8 cellular contexts compared by ENCODE assay signal in the genomic region with DNA sequence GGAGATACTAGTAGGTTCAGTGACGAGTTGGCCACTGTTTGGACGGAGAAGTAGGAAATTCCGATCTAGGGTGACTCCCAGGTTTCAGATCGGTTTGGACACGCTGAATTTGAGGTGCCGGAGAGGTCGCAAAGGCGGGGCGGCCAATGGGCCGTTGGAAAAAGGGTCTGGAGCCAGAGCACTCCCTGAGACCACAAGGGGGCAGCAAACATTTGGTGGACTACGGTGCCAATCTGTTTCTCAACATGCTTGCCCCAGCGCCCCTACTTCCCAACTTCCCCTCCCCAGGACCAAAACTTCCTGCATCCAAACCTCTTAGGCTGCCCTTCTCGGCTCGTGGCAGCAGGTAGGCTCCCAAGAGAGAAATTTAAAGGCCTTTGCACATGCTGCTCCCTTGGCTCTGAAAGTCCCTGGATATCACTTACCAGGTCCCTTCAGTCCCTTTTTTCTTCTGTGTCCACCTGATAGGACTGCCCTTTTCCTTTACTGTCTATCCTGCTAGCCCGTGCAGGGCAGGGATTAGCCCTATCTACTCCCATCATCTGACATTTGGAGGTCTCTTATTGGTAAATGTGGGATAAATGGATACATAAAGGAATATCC. TPM values are rescaled to one million over a fixed set of nuclear protein-coding genes. Genes with fewer than 3 reads are reported as not detected.
DNase-seq lines count a peak whose midpoint lies in the region; ATAC-seq, FAIRE-seq and TF ChIP-seq lines count a peak whose summit lies in the region.

No MANE protein-coding gene starts in this region.

- no peaks in the 10 kb centered on the region for H3K27me3 Mint-ChIP-seq in activated naive CD8-positive, alpha-beta T cell
- no peaks in the 10 kb centered on the region for H3K27me3 Mint-ChIP-seq in osteocyte (ENCODE audit: unreplicated experiment)

- H3K27ac Mint-ChIP-seq in activated naive CD8-positive, alpha-beta T cell: peak overlapping the region; percentile 96
- H3K27ac Mint-ChIP-seq in osteocyte (ENCODE audit: unreplicated experiment): peak overlapping the region; percentile 89

- H3K4me1 ChIP-seq in MM.1S (ENCODE audit: low read length) (peaks cover 6% of the 10 kb centered on the region; the same call in 1 of the 2 replicates), upper lobe of right lung (peaks cover 5% of the 10 kb centered on the region)

- H3K27ac ChIP-seq in MM.1S (ENCODE audit: low read length) (no peak overlapping the region; the same call in 1 of the 2 replicates), upper lobe of right lung (peak overlapping the region; percentile 43)

- peaks cover 6% of the 10 kb centered on the region; the same call in 1 of the 2 replicates for H3F3A ChIP-seq in MM.1S (ENCODE audit: insufficient read depth, low read length)

- H3K4me1 Mint-ChIP-seq in activated naive CD8-positive, alpha-beta T cell (ENCODE audit: low read depth): peaks cover 23% of the 10 kb centered on the region
- peaks cover 19% of the 10 kb centered on the region for H3K4me1 Mint-ChIP-seq in osteocyte (ENCODE audit: unreplicated experiment)

- no peaks in the 10 kb centered on the region for H4K20me1 ChIP-seq in MM.1S (ENCODE audit: insufficient read depth, low read length)

- H3K4me3 ChIP-seq in MM.1S (ENCODE audit: low read length) (peak overlapping the region; percentile 86), upper lobe of right lung (peak overlapping the region; percentile 87)

- peaks cover 14% of the 10 kb centered on the region for H3K79me2 ChIP-seq in MM.1S (ENCODE audit: low read length)

- H3K4me2 ChIP-seq in MM.1S (ENCODE audit: low read depth, low read length): peak overlapping the region; percentile 97

- no peaks in the 10 kb centered on the region for H3K9me3 ChIP-seq in MM.1S (replicated peaks; ENCODE audit: insufficient read depth, low read length)
- H3K9me3 ChIP-seq in upper lobe of right lung: no peaks in the 10 kb centered on the region

- H3K9me3 Mint-ChIP-seq in activated naive CD8-positive, alpha-beta T cell (ENCODE audit: low read depth): no peaks in the 10 kb centered on the region
- H3K9me3 Mint-ChIP-seq in osteocyte (ENCODE audit: unreplicated experiment): no peaks in the 10 kb centered on the region

- peak overlapping the region; percentile 89; the same call in 1 of the 2 replicates for H3K9ac ChIP-seq in MM.1S (ENCODE audit: low read length)

- peaks cover 9% of the 10 kb centered on the region for H3K36me3 Mint-ChIP-seq in activated naive CD8-positive, alpha-beta T cell
- peaks cover 12% of the 10 kb centered on the region for H3K36me3 Mint-ChIP-seq in osteocyte (ENCODE audit: unreplicated experiment)

- peak; percentile 84 for TF ChIP-seq CTCF in MM.1S (IDR thresholded peaks at IDR 0.05; ENCODE audit: low read length)
- peak; percentile 90 for TF ChIP-seq CTCF in osteocyte (IDR thresholded peaks at IDR 0.05)
- TF ChIP-seq CTCF in upper lobe of right lung (IDR thresholded peaks at IDR 0.05): peak; percentile 91

- ATAC-seq in SK-N-SH treated with all-trans-retinoic acid at 6 μM for 48 hours (peak; percentile 84), upper lobe of right lung (peak; percentile 78)

- H3K4me3 Mint-ChIP-seq in activated naive CD8-positive, alpha-beta T cell: peak overlapping the region; percentile 88
- peak overlapping the region; percentile 79 for H3K4me3 Mint-ChIP-seq in osteocyte (ENCODE audit: unreplicated experiment)

- DNase-seq in A172 (ENCODE audit: low spot score) (peak; percentile 63), GM12892 (ENCODE audit: insufficient read length) (no peak), MM.1S (peak; percentile 77), head of caudate nucleus (peak; percentile 70 to 93 (median 83)), osteocyte (ENCODE audit: extremely low spot score, unreplicated experiment) (no peak), upper lobe of right lung (peak; percentile 83)

- H3K27me3 ChIP-seq in MM.1S (replicated peaks; ENCODE audit: insufficient read depth, low read length): no peaks in the 10 kb centered on the region
- H3K27me3 ChIP-seq in upper lobe of right lung: no peaks in the 10 kb centered on the region

- no peaks in the 10 kb centered on the region for H3K9me2 ChIP-seq in MM.1S (replicated peaks; ENCODE audit: insufficient read depth, low read length)

- intact Hi-C loops in head of caudate nucleus (cut with DNase I): no loop called here
- intact Hi-C loops in upper lobe of right lung (cut with DNase I): no loop called here

- TF ChIP-seq POLR2A in GM12892 (IDR thresholded peaks at IDR 0.05; ENCODE audit: low read depth, low read length): no peak

- no peaks in the 10 kb centered on the region for H3K36me3 ChIP-seq in MM.1S (replicated peaks; ENCODE audit: insufficient read depth, low read length)
- peaks cover 33% of the 10 kb centered on the region for H3K36me3 ChIP-seq in upper lobe of right lung

- peak; percentile 89 for FAIRE-seq in GM12892 (lab: Jason Lieb, UNC)

- H2AFZ ChIP-seq in MM.1S (ENCODE audit: low read length): peak overlapping the region; percentile 76

TF ChIP-seq in SK-N-SH treated with all-trans-retinoic acid at 6 μM for 48 hours, 23 proteins besides CTCF, POLR2A, EP300 and RAD21:
- TF ChIP-seq, protein P1, sequence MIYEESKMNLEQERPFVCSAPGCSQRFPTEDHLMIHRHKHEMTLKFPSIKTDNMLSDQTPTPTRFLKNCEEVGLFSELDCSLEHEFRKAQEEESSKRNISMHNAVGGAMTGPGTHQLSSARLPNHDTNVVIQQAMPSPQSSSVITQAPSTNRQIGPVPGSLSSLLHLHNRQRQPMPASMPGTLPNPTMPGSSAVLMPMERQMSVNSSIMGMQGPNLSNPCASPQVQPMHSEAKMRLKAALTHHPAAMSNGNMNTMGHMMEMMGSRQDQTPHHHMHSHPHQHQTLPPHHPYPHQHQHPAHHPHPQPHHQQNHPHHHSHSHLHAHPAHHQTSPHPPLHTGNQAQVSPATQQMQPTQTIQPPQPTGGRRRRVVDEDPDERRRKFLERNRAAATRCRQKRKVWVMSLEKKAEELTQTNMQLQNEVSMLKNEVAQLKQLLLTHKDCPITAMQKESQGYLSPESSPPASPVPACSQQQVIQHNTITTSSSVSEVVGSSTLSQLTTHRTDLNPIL (CRISPR knock-in tag; IDR thresholded peaks at IDR 0.05; ENCODE audit: low read depth): no peak
- no peak for TF ChIP-seq ZNF8 (CRISPR knock-in tag; IDR thresholded peaks at IDR 0.05)
- TF ChIP-seq, protein P2, sequence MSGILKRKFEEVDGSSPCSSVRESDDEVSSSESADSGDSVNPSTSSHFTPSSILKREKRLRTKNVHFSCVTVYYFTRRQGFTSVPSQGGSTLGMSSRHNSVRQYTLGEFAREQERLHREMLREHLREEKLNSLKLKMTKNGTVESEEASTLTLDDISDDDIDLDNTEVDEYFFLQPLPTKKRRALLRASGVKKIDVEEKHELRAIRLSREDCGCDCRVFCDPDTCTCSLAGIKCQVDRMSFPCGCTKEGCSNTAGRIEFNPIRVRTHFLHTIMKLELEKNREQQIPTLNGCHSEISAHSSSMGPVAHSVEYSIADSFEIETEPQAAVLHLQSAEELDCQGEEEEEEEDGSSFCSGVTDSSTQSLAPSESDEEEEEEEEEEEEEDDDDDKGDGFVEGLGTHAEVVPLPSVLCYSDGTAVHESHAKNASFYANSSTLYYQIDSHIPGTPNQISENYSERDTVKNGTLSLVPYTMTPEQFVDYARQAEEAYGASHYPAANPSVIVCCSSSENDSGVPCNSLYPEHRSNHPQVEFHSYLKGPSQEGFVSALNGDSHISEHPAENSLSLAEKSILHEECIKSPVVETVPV (CRISPR knock-in tag; IDR thresholded peaks at IDR 0.05): no peak
- TF ChIP-seq ISL1 (CRISPR knock-in tag; IDR thresholded peaks at IDR 0.05): no peak
- TF ChIP-seq RARB (CRISPR knock-in tag; IDR thresholded peaks at IDR 0.05): no peak
- no peak for TF ChIP-seq TCF4 (CRISPR knock-in tag; IDR thresholded peaks at IDR 0.05; ENCODE audit: borderline replicate concordance)
- TF ChIP-seq, protein P3, sequence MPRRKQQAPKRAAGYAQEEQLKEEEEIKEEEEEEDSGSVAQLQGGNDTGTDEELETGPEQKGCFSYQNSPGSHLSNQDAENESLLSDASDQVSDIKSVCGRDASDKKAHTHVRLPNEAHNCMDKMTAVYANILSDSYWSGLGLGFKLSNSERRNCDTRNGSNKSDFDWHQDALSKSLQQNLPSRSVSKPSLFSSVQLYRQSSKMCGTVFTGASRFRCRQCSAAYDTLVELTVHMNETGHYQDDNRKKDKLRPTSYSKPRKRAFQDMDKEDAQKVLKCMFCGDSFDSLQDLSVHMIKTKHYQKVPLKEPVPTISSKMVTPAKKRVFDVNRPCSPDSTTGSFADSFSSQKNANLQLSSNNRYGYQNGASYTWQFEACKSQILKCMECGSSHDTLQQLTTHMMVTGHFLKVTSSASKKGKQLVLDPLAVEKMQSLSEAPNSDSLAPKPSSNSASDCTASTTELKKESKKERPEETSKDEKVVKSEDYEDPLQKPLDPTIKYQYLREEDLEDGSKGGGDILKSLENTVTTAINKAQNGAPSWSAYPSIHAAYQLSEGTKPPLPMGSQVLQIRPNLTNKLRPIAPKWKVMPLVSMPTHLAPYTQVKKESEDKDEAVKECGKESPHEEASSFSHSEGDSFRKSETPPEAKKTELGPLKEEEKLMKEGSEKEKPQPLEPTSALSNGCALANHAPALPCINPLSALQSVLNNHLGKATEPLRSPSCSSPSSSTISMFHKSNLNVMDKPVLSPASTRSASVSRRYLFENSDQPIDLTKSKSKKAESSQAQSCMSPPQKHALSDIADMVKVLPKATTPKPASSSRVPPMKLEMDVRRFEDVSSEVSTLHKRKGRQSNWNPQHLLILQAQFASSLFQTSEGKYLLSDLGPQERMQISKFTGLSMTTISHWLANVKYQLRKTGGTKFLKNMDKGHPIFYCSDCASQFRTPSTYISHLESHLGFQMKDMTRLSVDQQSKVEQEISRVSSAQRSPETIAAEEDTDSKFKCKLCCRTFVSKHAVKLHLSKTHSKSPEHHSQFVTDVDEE (CRISPR knock-in tag; IDR thresholded peaks at IDR 0.05): no peak
- no peak for TF ChIP-seq OSR1 (CRISPR knock-in tag; IDR thresholded peaks at IDR 0.05)
- no peak for TF ChIP-seq ESRRG (CRISPR knock-in tag; IDR thresholded peaks at IDR 0.05)

RNA-seq across cellular contexts. Expression of a gene that starts 1.0 kb away (rescaled TPM):
- total RNA-seq in A172 (2014; rRNA removed; shearing (Covaris generic)): 20.1 and 26.2 TPM in 2 replicates
- 20.2 TPM for polyA plus RNA-seq in GM12892 (2012; ENCODE audit: missing spikeins)
- 14.4 and 16.2 TPM in 2 replicates for total RNA-seq in osteocyte
- total RNA-seq in upper lobe of right lung: 16.7 TPM

RNA-seq across cellular contexts. Expression of a gene that starts 7.4 kb away (rescaled TPM):
- total RNA-seq in A172 (2014; rRNA removed; shearing (Covaris generic)): 98.4 and 138 TPM in 2 replicates
- polyA plus RNA-seq in GM12892 (2012; ENCODE audit: missing spikeins): 92.0 TPM
- 97.0 and 105 TPM in 2 replicates for total RNA-seq in osteocyte
- total RNA-seq in upper lobe of right lung: 59.3 TPM

RNA-seq across cellular contexts. Expression of a gene that starts 16.0 kb away (rescaled TPM):
- 0.19 TPM in 1 of 2 replicates, not detected in the other for total RNA-seq in A172 (2014; rRNA removed; shearing (Covaris generic))
- not detected for polyA plus RNA-seq in GM12892 (2012; ENCODE audit: missing spikeins)
- total RNA-seq in osteocyte: not detected in 2 replicates
- not detected for total RNA-seq in upper lobe of right lung

RNA-seq across cellular contexts. Expression of a gene that starts 23.4 kb away (rescaled TPM):
- total RNA-seq in A172 (2014; rRNA removed; shearing (Covaris generic)): 0.69 TPM in 1 of 2 replicates, not detected in the other
- not detected for polyA plus RNA-seq in GM12892 (2012; ENCODE audit: missing spikeins)
- total RNA-seq in osteocyte: 0.18 TPM in 1 of 2 replicates, not detected in the other
- total RNA-seq in upper lobe of right lung: 2.9 TPM

RNA-seq across cellular contexts. Expression of a gene that starts 24.7 kb away (rescaled TPM):
- 94.0 and 107 TPM in 2 replicates for total RNA-seq in A172 (2014; rRNA removed; shearing (Covaris generic))
- 28.8 TPM for polyA plus RNA-seq in GM12892 (2012; ENCODE audit: missing spikeins)
- 71.9 and 76.7 TPM in 2 replicates for total RNA-seq in osteocyte
- 40.5 TPM for total RNA-seq in upper lobe of right lung

Comparison
In these comparisons a context has a peak if more than half of its experiments do, and no peak if none do; other contexts are left out.
1. DNase-seq: peak in A172 (single experiment), MM.1S (single experiment), head of caudate nucleus (42 of 42) and upper lobe of right lung (single experiment); none in GM12892 (single experiment) and osteocyte (single experiment).
2. Peak in every context shown above with its lines, with median percentiles within 50 percentile points of each other: CTCF ChIP-seq.